ENCODE assay signal across 1 cellular context in the genomic region with DNA sequence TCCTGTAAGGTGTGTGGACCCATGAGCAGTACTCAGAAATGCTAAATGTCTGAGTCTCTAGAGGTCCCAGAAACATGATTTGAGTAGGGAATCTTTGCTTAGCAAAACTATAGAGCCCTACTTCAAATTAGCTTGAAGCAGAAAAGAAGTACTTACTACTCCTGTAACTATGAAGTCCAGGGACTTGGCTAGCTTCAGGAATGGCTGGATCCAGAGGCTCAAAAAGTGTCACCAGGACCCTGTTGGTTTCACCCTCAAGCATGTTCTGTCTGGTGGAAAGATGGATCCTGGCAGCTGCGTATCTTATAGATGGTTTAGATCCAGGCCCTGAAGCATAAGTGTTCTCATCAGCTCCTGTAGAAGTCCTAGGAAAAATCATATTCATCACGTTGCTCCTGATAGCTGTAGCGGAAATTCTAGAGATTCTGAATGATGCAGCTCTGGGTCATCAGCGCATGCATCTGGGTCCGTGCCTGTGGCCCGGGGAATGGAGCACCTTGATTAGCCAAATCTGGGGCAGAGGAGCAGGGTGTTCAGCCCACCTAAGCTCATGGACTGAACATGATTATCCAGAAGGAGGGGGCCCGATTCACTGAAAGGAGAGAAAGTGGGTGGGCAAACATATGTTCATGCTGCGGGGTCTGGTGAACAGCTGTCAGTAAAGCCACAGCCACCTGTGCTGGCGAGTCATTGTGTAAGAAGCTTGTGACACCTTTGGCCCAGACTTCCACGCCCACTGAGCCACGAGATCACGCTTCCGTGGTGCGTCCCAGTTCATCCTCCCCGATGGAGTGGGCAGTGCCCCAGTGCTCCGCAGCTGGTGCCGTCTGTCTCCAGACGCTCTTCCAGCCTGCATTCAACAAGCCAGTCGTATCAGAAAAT.
TF ChIP-seq lines count a peak whose summit lies in the region.

No MANE protein-coding gene starts in this region.

TF ChIP-seq in HepG2, 621 proteins besides CTCF, POLR2A, EP300 and RAD21 (continued from another document):
- TF ChIP-seq, protein P1, sequence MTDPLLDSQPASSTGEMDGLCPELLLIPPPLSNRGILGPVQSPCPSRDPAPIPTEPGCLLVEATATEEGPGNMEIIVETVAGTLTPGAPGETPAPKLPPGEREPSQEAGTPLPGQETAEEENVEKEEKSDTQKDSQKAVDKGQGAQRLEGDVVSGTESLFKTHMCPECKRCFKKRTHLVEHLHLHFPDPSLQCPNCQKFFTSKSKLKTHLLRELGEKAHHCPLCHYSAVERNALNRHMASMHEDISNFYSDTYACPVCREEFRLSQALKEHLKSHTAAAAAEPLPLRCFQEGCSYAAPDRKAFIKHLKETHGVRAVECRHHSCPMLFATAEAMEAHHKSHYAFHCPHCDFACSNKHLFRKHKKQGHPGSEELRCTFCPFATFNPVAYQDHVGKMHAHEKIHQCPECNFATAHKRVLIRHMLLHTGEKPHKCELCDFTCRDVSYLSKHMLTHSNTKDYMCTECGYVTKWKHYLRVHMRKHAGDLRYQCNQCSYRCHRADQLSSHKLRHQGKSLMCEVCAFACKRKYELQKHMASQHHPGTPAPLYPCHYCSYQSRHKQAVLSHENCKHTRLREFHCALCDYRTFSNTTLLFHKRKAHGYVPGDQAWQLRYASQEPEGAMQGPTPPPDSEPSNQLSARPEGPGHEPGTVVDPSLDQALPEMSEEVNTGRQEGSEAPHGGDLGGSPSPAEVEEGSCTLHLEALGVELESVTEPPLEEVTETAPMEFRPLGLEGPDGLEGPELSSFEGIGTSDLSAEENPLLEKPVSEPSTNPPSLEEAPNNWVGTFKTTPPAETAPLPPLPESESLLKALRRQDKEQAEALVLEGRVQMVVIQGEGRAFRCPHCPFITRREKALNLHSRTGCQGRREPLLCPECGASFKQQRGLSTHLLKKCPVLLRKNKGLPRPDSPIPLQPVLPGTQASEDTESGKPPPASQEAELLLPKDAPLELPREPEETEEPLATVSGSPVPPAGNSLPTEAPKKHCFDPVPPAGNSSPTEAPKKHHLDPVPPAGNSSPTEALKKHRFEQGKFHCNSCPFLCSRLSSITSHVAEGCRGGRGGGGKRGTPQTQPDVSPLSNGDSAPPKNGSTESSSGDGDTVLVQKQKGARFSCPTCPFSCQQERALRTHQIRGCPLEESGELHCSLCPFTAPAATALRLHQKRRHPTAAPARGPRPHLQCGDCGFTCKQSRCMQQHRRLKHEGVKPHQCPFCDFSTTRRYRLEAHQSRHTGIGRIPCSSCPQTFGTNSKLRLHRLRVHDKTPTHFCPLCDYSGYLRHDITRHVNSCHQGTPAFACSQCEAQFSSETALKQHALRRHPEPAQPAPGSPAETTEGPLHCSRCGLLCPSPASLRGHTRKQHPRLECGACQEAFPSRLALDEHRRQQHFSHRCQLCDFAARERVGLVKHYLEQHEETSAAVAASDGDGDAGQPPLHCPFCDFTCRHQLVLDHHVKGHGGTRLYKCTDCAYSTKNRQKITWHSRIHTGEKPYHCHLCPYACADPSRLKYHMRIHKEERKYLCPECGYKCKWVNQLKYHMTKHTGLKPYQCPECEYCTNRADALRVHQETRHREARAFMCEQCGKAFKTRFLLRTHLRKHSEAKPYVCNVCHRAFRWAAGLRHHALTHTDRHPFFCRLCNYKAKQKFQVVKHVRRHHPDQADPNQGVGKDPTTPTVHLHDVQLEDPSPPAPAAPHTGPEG (CRISPR knock-in tag; IDR thresholded peaks at IDR 0.05): no peak
- TF ChIP-seq, protein P2, sequence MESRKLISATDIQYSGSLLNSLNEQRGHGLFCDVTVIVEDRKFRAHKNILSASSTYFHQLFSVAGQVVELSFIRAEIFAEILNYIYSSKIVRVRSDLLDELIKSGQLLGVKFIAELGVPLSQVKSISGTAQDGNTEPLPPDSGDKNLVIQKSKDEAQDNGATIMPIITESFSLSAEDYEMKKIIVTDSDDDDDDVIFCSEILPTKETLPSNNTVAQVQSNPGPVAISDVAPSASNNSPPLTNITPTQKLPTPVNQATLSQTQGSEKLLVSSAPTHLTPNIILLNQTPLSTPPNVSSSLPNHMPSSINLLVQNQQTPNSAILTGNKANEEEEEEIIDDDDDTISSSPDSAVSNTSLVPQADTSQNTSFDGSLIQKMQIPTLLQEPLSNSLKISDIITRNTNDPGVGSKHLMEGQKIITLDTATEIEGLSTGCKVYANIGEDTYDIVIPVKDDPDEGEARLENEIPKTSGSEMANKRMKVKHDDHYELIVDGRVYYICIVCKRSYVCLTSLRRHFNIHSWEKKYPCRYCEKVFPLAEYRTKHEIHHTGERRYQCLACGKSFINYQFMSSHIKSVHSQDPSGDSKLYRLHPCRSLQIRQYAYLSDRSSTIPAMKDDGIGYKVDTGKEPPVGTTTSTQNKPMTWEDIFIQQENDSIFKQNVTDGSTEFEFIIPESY (CRISPR knock-in tag; IDR thresholded peaks at IDR 0.05): no peak; the same call in none of the 2 replicates
- TF ChIP-seq MIER3 (CRISPR knock-in tag; IDR thresholded peaks at IDR 0.05; ENCODE audit: borderline replicate concordance) (no peak), ZNF746 (CRISPR knock-in tag; IDR thresholded peaks at IDR 0.05) (peak; percentile 17; the same call in 1 of the 2 replicates), ZBTB38 (CRISPR knock-in tag; IDR thresholded peaks at IDR 0.05) (no peak), MTA1 (CRISPR knock-in tag; IDR thresholded peaks at IDR 0.05; ENCODE audit: borderline replicate concordance) (peak; percentile 31; the same call in 1 of the 2 replicates), ZNF605 (CRISPR knock-in tag; IDR thresholded peaks at IDR 0.05) (peak; percentile 62; the same call in 1 of the 2 replicates), SALL2 (CRISPR knock-in tag; IDR thresholded peaks at IDR 0.05) (no peak), CEBPB (IDR thresholded peaks at IDR 0.05; ENCODE audit: borderline replicate concordance, low read depth, low read length) (peak; percentile 46; the same call in 1 of the 2 replicates), AGO2 (optimal IDR thresholded peaks at IDR 0.05; ENCODE audit: low read depth, low read length) (no peak), PRPF4 (IDR thresholded peaks at IDR 0.05; ENCODE audit: low read depth, low read length, poor library complexity, severe bottlenecking) (no peak), EHMT2 (IDR thresholded peaks at IDR 0.05; ENCODE audit: borderline replicate concordance, low read depth, low read length) (no peak), ZBTB21 (CRISPR knock-in tag; IDR thresholded peaks at IDR 0.05) (no peak), PAX8 (CRISPR knock-in tag; IDR thresholded peaks at IDR 0.05; ENCODE audit: borderline replicate concordance) (0 out of 2 replicates have a peak, but pooled peaks have one; percentile 3), HDAC6 (IDR thresholded peaks at IDR 0.05; ENCODE audit: low read depth, low read length) (no peak), IKZF1 (IDR thresholded peaks at IDR 0.05) (no peak), NR2F6 (IDR thresholded peaks at IDR 0.05) (no peak), NR2F6 (CRISPR knock-in tag; IDR thresholded peaks at IDR 0.05) (no peak), U2AF2 (IDR thresholded peaks at IDR 0.05; ENCODE audit: low read depth, low read length) (no peak), HNF4G (IDR thresholded peaks at IDR 0.05; ENCODE audit: borderline replicate concordance, low read depth, low read length) (no peak), HNF4G (CRISPR knock-in tag; IDR thresholded peaks at IDR 0.05; ENCODE audit: borderline replicate concordance, low read depth) (no peak), RARG (CRISPR knock-in tag; IDR thresholded peaks at IDR 0.05; ENCODE audit: low read depth) (no peak), ZNF747 (CRISPR knock-in tag; IDR thresholded peaks at IDR 0.05; ENCODE audit: borderline replicate concordance) (no peak), PHB2 (IDR thresholded peaks at IDR 0.05; ENCODE audit: partially characterized antibody) (no peak), FOXK1 (CRISPR knock-in tag; IDR thresholded peaks at IDR 0.05; ENCODE audit: borderline replicate concordance, low read depth) (no peak)
- TF ChIP-seq, protein P3, sequence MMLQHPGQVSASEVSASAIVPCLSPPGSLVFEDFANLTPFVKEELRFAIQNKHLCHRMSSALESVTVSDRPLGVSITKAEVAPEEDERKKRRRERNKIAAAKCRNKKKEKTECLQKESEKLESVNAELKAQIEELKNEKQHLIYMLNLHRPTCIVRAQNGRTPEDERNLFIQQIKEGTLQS (CRISPR knock-in tag; IDR thresholded peaks at IDR 0.05): no peak
- TF ChIP-seq, protein P4, sequence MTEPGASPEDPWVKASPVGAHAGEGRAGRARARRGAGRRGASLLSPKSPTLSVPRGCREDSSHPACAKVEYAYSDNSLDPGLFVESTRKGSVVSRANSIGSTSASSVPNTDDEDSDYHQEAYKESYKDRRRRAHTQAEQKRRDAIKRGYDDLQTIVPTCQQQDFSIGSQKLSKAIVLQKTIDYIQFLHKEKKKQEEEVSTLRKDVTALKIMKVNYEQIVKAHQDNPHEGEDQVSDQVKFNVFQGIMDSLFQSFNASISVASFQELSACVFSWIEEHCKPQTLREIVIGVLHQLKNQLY (CRISPR knock-in tag; IDR thresholded peaks at IDR 0.05): no peak
- TF ChIP-seq, protein P5, sequence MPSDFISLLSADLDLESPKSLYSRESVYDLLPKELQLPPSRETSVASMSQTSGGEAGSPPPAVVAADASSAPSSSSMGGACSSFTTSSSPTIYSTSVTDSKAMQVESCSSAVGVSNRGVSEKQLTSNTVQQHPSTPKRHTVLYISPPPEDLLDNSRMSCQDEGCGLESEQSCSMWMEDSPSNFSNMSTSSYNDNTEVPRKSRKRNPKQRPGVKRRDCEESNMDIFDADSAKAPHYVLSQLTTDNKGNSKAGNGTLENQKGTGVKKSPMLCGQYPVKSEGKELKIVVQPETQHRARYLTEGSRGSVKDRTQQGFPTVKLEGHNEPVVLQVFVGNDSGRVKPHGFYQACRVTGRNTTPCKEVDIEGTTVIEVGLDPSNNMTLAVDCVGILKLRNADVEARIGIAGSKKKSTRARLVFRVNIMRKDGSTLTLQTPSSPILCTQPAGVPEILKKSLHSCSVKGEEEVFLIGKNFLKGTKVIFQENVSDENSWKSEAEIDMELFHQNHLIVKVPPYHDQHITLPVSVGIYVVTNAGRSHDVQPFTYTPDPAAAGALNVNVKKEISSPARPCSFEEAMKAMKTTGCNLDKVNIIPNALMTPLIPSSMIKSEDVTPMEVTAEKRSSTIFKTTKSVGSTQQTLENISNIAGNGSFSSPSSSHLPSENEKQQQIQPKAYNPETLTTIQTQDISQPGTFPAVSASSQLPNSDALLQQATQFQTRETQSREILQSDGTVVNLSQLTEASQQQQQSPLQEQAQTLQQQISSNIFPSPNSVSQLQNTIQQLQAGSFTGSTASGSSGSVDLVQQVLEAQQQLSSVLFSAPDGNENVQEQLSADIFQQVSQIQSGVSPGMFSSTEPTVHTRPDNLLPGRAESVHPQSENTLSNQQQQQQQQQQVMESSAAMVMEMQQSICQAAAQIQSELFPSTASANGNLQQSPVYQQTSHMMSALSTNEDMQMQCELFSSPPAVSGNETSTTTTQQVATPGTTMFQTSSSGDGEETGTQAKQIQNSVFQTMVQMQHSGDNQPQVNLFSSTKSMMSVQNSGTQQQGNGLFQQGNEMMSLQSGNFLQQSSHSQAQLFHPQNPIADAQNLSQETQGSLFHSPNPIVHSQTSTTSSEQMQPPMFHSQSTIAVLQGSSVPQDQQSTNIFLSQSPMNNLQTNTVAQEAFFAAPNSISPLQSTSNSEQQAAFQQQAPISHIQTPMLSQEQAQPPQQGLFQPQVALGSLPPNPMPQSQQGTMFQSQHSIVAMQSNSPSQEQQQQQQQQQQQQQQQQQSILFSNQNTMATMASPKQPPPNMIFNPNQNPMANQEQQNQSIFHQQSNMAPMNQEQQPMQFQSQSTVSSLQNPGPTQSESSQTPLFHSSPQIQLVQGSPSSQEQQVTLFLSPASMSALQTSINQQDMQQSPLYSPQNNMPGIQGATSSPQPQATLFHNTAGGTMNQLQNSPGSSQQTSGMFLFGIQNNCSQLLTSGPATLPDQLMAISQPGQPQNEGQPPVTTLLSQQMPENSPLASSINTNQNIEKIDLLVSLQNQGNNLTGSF (CRISPR knock-in tag; IDR thresholded peaks at IDR 0.05): no peak
- TF ChIP-seq, protein P6, sequence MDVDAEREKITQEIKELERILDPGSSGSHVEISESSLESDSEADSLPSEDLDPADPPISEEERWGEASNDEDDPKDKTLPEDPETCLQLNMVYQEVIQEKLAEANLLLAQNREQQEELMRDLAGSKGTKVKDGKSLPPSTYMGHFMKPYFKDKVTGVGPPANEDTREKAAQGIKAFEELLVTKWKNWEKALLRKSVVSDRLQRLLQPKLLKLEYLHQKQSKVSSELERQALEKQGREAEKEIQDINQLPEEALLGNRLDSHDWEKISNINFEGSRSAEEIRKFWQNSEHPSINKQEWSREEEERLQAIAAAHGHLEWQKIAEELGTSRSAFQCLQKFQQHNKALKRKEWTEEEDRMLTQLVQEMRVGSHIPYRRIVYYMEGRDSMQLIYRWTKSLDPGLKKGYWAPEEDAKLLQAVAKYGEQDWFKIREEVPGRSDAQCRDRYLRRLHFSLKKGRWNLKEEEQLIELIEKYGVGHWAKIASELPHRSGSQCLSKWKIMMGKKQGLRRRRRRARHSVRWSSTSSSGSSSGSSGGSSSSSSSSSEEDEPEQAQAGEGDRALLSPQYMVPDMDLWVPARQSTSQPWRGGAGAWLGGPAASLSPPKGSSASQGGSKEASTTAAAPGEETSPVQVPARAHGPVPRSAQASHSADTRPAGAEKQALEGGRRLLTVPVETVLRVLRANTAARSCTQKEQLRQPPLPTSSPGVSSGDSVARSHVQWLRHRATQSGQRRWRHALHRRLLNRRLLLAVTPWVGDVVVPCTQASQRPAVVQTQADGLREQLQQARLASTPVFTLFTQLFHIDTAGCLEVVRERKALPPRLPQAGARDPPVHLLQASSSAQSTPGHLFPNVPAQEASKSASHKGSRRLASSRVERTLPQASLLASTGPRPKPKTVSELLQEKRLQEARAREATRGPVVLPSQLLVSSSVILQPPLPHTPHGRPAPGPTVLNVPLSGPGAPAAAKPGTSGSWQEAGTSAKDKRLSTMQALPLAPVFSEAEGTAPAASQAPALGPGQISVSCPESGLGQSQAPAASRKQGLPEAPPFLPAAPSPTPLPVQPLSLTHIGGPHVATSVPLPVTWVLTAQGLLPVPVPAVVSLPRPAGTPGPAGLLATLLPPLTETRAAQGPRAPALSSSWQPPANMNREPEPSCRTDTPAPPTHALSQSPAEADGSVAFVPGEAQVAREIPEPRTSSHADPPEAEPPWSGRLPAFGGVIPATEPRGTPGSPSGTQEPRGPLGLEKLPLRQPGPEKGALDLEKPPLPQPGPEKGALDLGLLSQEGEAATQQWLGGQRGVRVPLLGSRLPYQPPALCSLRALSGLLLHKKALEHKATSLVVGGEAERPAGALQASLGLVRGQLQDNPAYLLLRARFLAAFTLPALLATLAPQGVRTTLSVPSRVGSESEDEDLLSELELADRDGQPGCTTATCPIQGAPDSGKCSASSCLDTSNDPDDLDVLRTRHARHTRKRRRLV (CRISPR knock-in tag; IDR thresholded peaks at IDR 0.05): no peak
- TF ChIP-seq, protein P7, sequence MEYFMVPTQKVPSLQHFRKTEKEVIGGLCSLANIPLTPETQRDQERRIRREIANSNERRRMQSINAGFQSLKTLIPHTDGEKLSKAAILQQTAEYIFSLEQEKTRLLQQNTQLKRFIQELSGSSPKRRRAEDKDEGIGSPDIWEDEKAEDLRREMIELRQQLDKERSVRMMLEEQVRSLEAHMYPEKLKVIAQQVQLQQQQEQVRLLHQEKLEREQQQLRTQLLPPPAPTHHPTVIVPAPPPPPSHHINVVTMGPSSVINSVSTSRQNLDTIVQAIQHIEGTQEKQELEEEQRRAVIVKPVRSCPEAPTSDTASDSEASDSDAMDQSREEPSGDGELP (IDR thresholded peaks at IDR 0.05; ENCODE audit: borderline replicate concordance, low read depth): 0 out of 2 replicates have a peak, but pooled peaks have one; percentile 47
